In genomic region chr1:11786168-11786567, GRCh38 we compare ENCODE assay signal across 1 cellular context.
TF ChIP-seq lines count a peak whose summit lies in the region.

No MANE protein-coding gene starts in this region.

TF ChIP-seq in K562, 482 proteins besides CTCF, POLR2A, EP300 and RAD21 (continued from another document):
- TF ChIP-seq GMEB1 (CRISPR knock-in tag; IDR thresholded peaks at IDR 0.05) (peak; percentile 10; the same call in 1 of the 2 replicates), ZHX1 (conservative IDR thresholded peaks at IDR 0.05; ENCODE audit: low read length) (no peak), RBM17 (IDR thresholded peaks at IDR 0.05; ENCODE audit: borderline replicate concordance, low read depth, low read length) (no peak), TCF7L2 (IDR thresholded peaks at IDR 0.05; ENCODE audit: low read depth, low read length) (no peak), CHD7 (IDR thresholded peaks at IDR 0.05; ENCODE audit: low read depth, low read length) (no peak), RUNX1 (IDR thresholded peaks at IDR 0.05; ENCODE audit: low read depth) (no peak), ZNF146 (CRISPR knock-in tag; IDR thresholded peaks at IDR 0.05; ENCODE audit: unreplicated experiment) (no peak), PCBP2 (IDR thresholded peaks at IDR 0.05; ENCODE audit: low read depth, low read length, poor library complexity, severe bottlenecking) (no peak), ZBTB43 (CRISPR knock-in tag; IDR thresholded peaks at IDR 0.05) (no peak), ZNF57 (CRISPR knock-in tag; IDR thresholded peaks at IDR 0.05) (no peak), BACH1 (tag; IDR thresholded peaks at IDR 0.05) (no peak), ZNF655 (CRISPR knock-in tag; IDR thresholded peaks at IDR 0.05) (no peak; the same call in 1 of the 2 replicates), EWSR1 (IDR thresholded peaks at IDR 0.05; ENCODE audit: borderline replicate concordance, low read depth, partially characterized antibody) (no peak), TAF9B (IDR thresholded peaks at IDR 0.05; ENCODE audit: partially characterized antibody) (no peak), STAT5B (CRISPR knock-in tag; IDR thresholded peaks at IDR 0.05) (no peak), CBX8 (IDR thresholded peaks at IDR 0.05; ENCODE audit: borderline replicate concordance, extremely low read depth, low read depth, low read length, poor library complexity, severe bottlenecking) (no peak), TEAD1 (CRISPR knock-in tag; IDR thresholded peaks at IDR 0.05) (no peak), ARNT (IDR thresholded peaks at IDR 0.05) (no peak), MAFG (tag; conservative IDR thresholded peaks at IDR 0.05) (no peak), ZNF644 (tag; IDR thresholded peaks at IDR 0.05; ENCODE audit: low read depth) (no peak), ZNF436 (CRISPR knock-in tag; IDR thresholded peaks at IDR 0.05) (no peak), ZBTB34 (CRISPR knock-in tag; IDR thresholded peaks at IDR 0.05) (no peak), PHF21A (IDR thresholded peaks at IDR 0.05; ENCODE audit: borderline replicate concordance, low read depth) (no peak), PTRF (tag; IDR thresholded peaks at IDR 0.05) (no peak), MTF1 (CRISPR knock-in tag; IDR thresholded peaks at IDR 0.05; ENCODE audit: borderline replicate concordance) (no peak), HMBOX1 (IDR thresholded peaks at IDR 0.05) (peak; percentile 69; the same call in 1 of the 2 replicates), CBX1 (IDR thresholded peaks at IDR 0.05; ENCODE audit: low read depth) (no peak), SREBF2 (CRISPR knock-in tag; IDR thresholded peaks at IDR 0.05) (no peak), TBP (optimal IDR thresholded peaks at IDR 0.05; ENCODE audit: low read depth, low read length) (no peak), C11orf30 (IDR thresholded peaks at IDR 0.05; ENCODE audit: low read depth) (no peak), FOSL1 (tag; conservative IDR thresholded peaks at IDR 0.05) (no peak)
TF ChIP-seq in K562: peak in this region for 28.
